In genomic region chr1:89942014-89942413, GRCh38 we compare ENCODE assay signal across 2 cellular contexts.
TF ChIP-seq lines count a peak whose summit lies in the region.

No MANE protein-coding gene starts in this region.

TF ChIP-seq in A549, 52 proteins besides CTCF, POLR2A, EP300 and RAD21 (continued from another document):
- no peak for TF ChIP-seq BCL3 (IDR thresholded peaks at IDR 0.05)
- TF ChIP-seq ZC3H11A (IDR thresholded peaks at IDR 0.05): no peak
- TF ChIP-seq MAFK (IDR thresholded peaks at IDR 0.05; ENCODE audit: partially characterized antibody): no peak
- TF ChIP-seq RCOR1 (IDR thresholded peaks at IDR 0.05; ENCODE audit: low read depth, low read length): no peak
- TF ChIP-seq ZSCAN20 (CRISPR knock-in tag; IDR thresholded peaks at IDR 0.05): no peak
- TF ChIP-seq SREBF2 (IDR thresholded peaks at IDR 0.05): no peak
- no peak for TF ChIP-seq GATA3 (IDR thresholded peaks at IDR 0.05; ENCODE audit: borderline replicate concordance)
- no peak for TF ChIP-seq SMC3 (IDR thresholded peaks at IDR 0.05)
- no peak for TF ChIP-seq NPAS2 (CRISPR knock-in tag; IDR thresholded peaks at IDR 0.05; ENCODE audit: borderline replicate concordance)
- TF ChIP-seq CHD2 (IDR thresholded peaks at IDR 0.05; ENCODE audit: low read length, partially characterized antibody): no peak
- no peak for TF ChIP-seq NFE2L2 (conservative IDR thresholded peaks at IDR 0.05; ENCODE audit: low read length)

TF ChIP-seq in K562, 482 proteins besides CTCF, POLR2A, EP300 and RAD21:
- TF ChIP-seq PBX2 (CRISPR knock-in tag; IDR thresholded peaks at IDR 0.05; ENCODE audit: low read depth): no peak
- 0 out of 2 replicates have a peak, but pooled peaks have one; percentile 30 for TF ChIP-seq PBX2 (tag; conservative IDR thresholded peaks at IDR 0.05; ENCODE audit: low read depth)
- TF ChIP-seq THAP12 (CRISPR knock-in tag; IDR thresholded peaks at IDR 0.05): no peak
- TF ChIP-seq TBP (optimal IDR thresholded peaks at IDR 0.05; ENCODE audit: low read depth, low read length): no peak
- TF ChIP-seq MEIS2 (IDR thresholded peaks at IDR 0.05; ENCODE audit: partially characterized antibody): peak; percentile 75
